In genomic region chr9:92947268-92948031, GRCh38 we compare ENCODE assay signal across 8 cellular contexts. TPM values are rescaled to one million over a fixed set of nuclear protein-coding genes. Genes with fewer than 3 reads are reported as not detected.
A peak's percentile ranks its signal among the peaks of the same experiment; 100 is the strongest.
DNase-seq lines count a peak whose midpoint lies in the region; ATAC-seq and TF ChIP-seq lines count a peak whose summit lies in the region.

FGD3 (plus strand) TSS chr9:92947523; CDS start chr9:92976257, 28,734 bp downstream.

- 6% methylated on average over 36 of the region's 36 CpGs for WGBS in lower leg skin, 2 donors

- H3K36me3 ChIP-seq in ACC112 (ENCODE audit: insufficient read depth, low read length) = no peaks in the 10 kb centered on the region

- H2AFZ ChIP-seq in ACC112 (ENCODE audit: low read length, unreplicated experiment) = peak within 1 kb of the TSS; percentile 32

- peaks cover 59% of the 10 kb centered on the region for H3K4me1 Mint-ChIP-seq in central memory CD8-positive, alpha-beta T cell
- peaks cover 48% of the 10 kb centered on the region for H3K4me1 Mint-ChIP-seq in stimulated activated naive CD8-positive, alpha-beta T cell treated with anti-CD3 and anti-CD28 coated beads, Interleukin-15, amount 100 ng/mL, for 72 hours

- TF ChIP-seq CTCF in lower leg skin (IDR thresholded peaks at IDR 0.05) = no peak

- H3K4me3 Mint-ChIP-seq in central memory CD8-positive, alpha-beta T cell = peak within 1 kb of the TSS; percentile 57
- H3K4me3 Mint-ChIP-seq in stimulated activated naive CD8-positive, alpha-beta T cell treated with anti-CD3 and anti-CD28 coated beads, Interleukin-15, amount 100 ng/mL, for 72 hours = peak within 1 kb of the TSS; percentile 83 to 86

- ATAC-seq in central memory CD8-positive, alpha-beta T cell (replicated peaks; ENCODE audit: extremely low read depth, poor library complexity, severe bottlenecking) = peak; percentile 80
- peak; percentile 82 for ATAC-seq in stimulated activated naive CD8-positive, alpha-beta T cell treated with anti-CD3 and anti-CD28 coated beads, Interleukin-15, amount 100 ng/mL, for 72 hours
- ATAC-seq in HG03139 (IDR thresholded peaks at IDR 0.05; ENCODE audit: unreplicated experiment) = no peak

- in situ Hi-C loops in KBM-7 (cut with MboI; ENCODE audit: low pct_unique_long_range_greater_than_20kb, low sequenced_read_pairs) = no loop called here

- H3K27ac Mint-ChIP-seq in central memory CD8-positive, alpha-beta T cell (ENCODE audit: low read depth) = peak within 1 kb of the TSS; percentile 77
- H3K27ac Mint-ChIP-seq in stimulated activated naive CD8-positive, alpha-beta T cell treated with anti-CD3 and anti-CD28 coated beads, Interleukin-15, amount 100 ng/mL, for 72 hours = peak within 1 kb of the TSS; percentile 7 to 68

- no peaks in the 10 kb centered on the region for H3K4me1 ChIP-seq in ACC112 (ENCODE audit: control insufficient read depth, insufficient read depth, low read length, unreplicated experiment)

- TF ChIP-seq POLR2A in lower leg skin (IDR thresholded peaks at IDR 0.05) = no peak

- no peak within 1 kb of the TSS for H3K27ac ChIP-seq in ACC112 (ENCODE audit: low read depth, low read length)

- intact Hi-C loops in lower leg skin (cut with DNase I; ENCODE audit: low total_unique reads) = no loop called here

- H3K9me3 Mint-ChIP-seq in central memory CD8-positive, alpha-beta T cell = peaks cover 6% of the 10 kb centered on the region
- no peaks in the 10 kb centered on the region for H3K9me3 Mint-ChIP-seq in stimulated activated naive CD8-positive, alpha-beta T cell treated with anti-CD3 and anti-CD28 coated beads, Interleukin-15, amount 100 ng/mL, for 72 hours

- peaks cover 42% of the 10 kb centered on the region for H3K27me3 ChIP-seq in ACC112 (ENCODE audit: insufficient read depth, low read length)

- no peaks in the 10 kb centered on the region for H3K27me3 Mint-ChIP-seq in central memory CD8-positive, alpha-beta T cell
- no peaks in the 10 kb centered on the region for H3K27me3 Mint-ChIP-seq in stimulated activated naive CD8-positive, alpha-beta T cell treated with anti-CD3 and anti-CD28 coated beads, Interleukin-15, amount 100 ng/mL, for 72 hours

- DNase-seq in KBM-7 (peak; percentile 18), T-helper 2 cell (peak in 3 of 5 experiments; percentile 33 to 45 (median 39)), lower leg skin (ENCODE audit: low spot score in 2 of 2) (no peak), GM19238 (ENCODE audit: insufficient read length, low spot score) (no peak)
- no peak for DNase-seq in central memory CD8-positive, alpha-beta T cell (ENCODE audit: low spot score in 2 of 2)
- peak; percentile 38 to 50 for DNase-seq in stimulated activated naive CD8-positive, alpha-beta T cell treated with anti-CD3 and anti-CD28 coated beads, Interleukin-15, amount 100 ng/mL, for 72 hours

- peaks cover 5% of the 10 kb centered on the region for H3K36me3 Mint-ChIP-seq in central memory CD8-positive, alpha-beta T cell (ENCODE audit: insufficient read depth)

- no peaks in the 10 kb centered on the region for H3K79me2 ChIP-seq in ACC112 (ENCODE audit: control insufficient read depth, insufficient read depth, low read length, unreplicated experiment)

- peak within 1 kb of the TSS; percentile 68 for H3K4me3 ChIP-seq in ACC112 (ENCODE audit: low read depth, low read length)
- H3K4me3 ChIP-seq in lower leg skin (ENCODE audit: low read depth, poor library complexity, severe bottlenecking) = peak within 1 kb of the TSS; percentile 24

RNA-seq across cellular contexts. Expression of gene FGD3, which starts in this region (rescaled TPM):
- 10 to 100 TPM in 1 of 4 donors, 1 to 10 TPM in 3; 3.4 to 11.6 (median 5.7) TPM for total RNA-seq in lower leg skin

Comparison
In these comparisons a context has a peak if more than half of its experiments do, and no peak if none do; other contexts are left out.
1. DNase-seq: peak in KBM-7 (single experiment), T-helper 2 cell (3 of 5) and stimulated activated naive CD8-positive, alpha-beta T cell treated with anti-CD3 and anti-CD28 coated beads, Interleukin-15, amount 100 ng/mL, for 72 hours (2 of 2); none in central memory CD8-positive, alpha-beta T cell (0 of 2), lower leg skin (0 of 2) and GM19238 (single experiment).